ENCODE assay signal across 28 cellular contexts in the genomic region with DNA sequence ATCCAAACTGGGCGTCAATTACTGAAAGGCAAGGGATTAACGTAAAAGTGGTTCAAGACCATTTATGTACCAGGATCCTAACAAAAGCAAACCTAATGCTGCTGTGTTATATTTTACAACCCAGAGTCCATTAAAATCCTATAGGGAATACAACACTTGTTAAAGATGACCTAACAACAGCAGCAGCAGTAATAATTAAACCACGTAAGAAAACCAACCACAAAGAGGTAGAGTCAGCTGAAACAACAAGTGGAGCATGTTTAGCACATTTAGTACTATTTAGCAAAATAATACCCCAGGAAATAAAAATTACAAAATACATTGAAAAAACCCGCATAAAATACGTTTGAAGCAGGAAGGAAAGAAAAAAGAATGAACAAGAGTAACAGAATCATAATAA.
"Had no signal": no experiment of that assay in that cellular context is flagged by ENCODE, and none has a peak within 500 bp of the region (broad histone marks: within the 10 kb centered on the region; RNA-seq: fewer than 3 reads in every experiment).

No MANE protein-coding gene starts in this region.

- H3K36me3 ChIP-seq: adrenal gland, colonic mucosa, esophagus squamous epithelium, gastroesophageal sphincter, WERI-Rb-1 had no signal

- DNase-seq: activated B cell treated with CpG ODN at 0.5 μM for 24 hours; activated CD4-positive, alpha-beta memory T cell treated with anti-CD3 and anti-CD28 coated beads for 36 hours; activated CD4-positive, alpha-beta T cell treated with anti-CD3 and anti-CD28 coated beads for 36 hours; activated CD4-positive, alpha-beta T cell treated with anti-CD3 and anti-CD28 coated beads, Interleukin-2, amount 10 ng/mL, durations not matched to agents 24 days and 14 days; activated CD8-positive, alpha-beta memory T cell treated with anti-CD3 and anti-CD28 coated beads, Interleukin-2, amount 10 ng/mL, durations not matched to agents 7 days and 5 days; activated CD8-positive, alpha-beta memory T cell treated with anti-CD3 and anti-CD28 coated beads, Interleukin-2, amount 50 U/mL, for 4 hours; activated CD8-positive, alpha-beta T cell treated with anti-CD3 and anti-CD28 coated beads, Interleukin-2, amount 10 ng/mL, durations not matched to agents 7 days and 5 days; activated effector memory CD4-positive, alpha-beta T cell treated with anti-CD3 and anti-CD28 coated beads, Interleukin-2, amount 50 U/mL, for 16 hours; activated naive CD4-positive, alpha-beta T cell treated with anti-CD3 and anti-CD28 coated beads for 36 hours; activated naive CD8-positive, alpha-beta T cell treated with anti-CD3 and anti-CD28 coated beads for 36 hours; activated naive CD8-positive, alpha-beta T cell treated with anti-CD3 and anti-CD28 coated beads, Interleukin-2, amount 50 U/mL, for 24 hours; activated T-cell treated with anti-CD3 and anti-CD28 coated beads, Interleukin-2, amount 50 U/mL, for 1 hour; activated T-cell treated with anti-CD3 and anti-CD28 coated beads, Interleukin-2, amount 50 U/mL, for 48 hours; adrenal gland; amygdala; aorta; body of pancreas; caudate nucleus; colonic mucosa; effector CD8-positive, alpha-beta T cell; esophagus squamous epithelium; foreskin melanocyte; head of caudate nucleus; T1000; WERI-Rb-1 had no signal

- ATAC-seq: activated CD4-positive, alpha-beta T cell treated with anti-CD3 and anti-CD28 coated beads for 36 hours; activated CD4-positive, CD25-positive, alpha-beta regulatory T cell treated with anti-CD3 and anti-CD28 coated beads, Interleukin-2, amount 50 U/mL, for 24 hours; activated CD8-positive, alpha-beta memory T cell treated with anti-CD3 and anti-CD28 coated beads, Interleukin-2, amount 10 ng/mL, durations not matched to agents 7 days and 5 days; activated CD8-positive, alpha-beta T cell treated with anti-CD3 and anti-CD28 coated beads, Interleukin-2, amount 10 ng/mL, durations not matched to agents 7 days and 5 days; activated naive CD8-positive, alpha-beta T cell treated with anti-CD3 and anti-CD28 coated beads, Interleukin-2, amount 50 U/mL, for 24 hours; body of pancreas; gastroesophageal sphincter had no signal

- H3K4me3 ChIP-seq: adrenal gland, body of pancreas, colonic mucosa, esophagus squamous epithelium, gastroesophageal sphincter had no signal

- H3K9me3 ChIP-seq: adrenal gland, colonic mucosa, esophagus squamous epithelium, gastroesophageal sphincter had no signal

- H3K4me1 ChIP-seq: adrenal gland, body of pancreas, colonic mucosa, gastroesophageal sphincter had no signal

- H3K27ac ChIP-seq: adrenal gland, body of pancreas, colonic mucosa, epithelial cell of prostate, esophagus squamous epithelium, gastroesophageal sphincter, WERI-Rb-1 had no signal

- H3K27me3 ChIP-seq: adrenal gland, body of pancreas, colonic mucosa, gastroesophageal sphincter had no signal
